8 cellular contexts compared by ENCODE assay signal in the genomic region with DNA sequence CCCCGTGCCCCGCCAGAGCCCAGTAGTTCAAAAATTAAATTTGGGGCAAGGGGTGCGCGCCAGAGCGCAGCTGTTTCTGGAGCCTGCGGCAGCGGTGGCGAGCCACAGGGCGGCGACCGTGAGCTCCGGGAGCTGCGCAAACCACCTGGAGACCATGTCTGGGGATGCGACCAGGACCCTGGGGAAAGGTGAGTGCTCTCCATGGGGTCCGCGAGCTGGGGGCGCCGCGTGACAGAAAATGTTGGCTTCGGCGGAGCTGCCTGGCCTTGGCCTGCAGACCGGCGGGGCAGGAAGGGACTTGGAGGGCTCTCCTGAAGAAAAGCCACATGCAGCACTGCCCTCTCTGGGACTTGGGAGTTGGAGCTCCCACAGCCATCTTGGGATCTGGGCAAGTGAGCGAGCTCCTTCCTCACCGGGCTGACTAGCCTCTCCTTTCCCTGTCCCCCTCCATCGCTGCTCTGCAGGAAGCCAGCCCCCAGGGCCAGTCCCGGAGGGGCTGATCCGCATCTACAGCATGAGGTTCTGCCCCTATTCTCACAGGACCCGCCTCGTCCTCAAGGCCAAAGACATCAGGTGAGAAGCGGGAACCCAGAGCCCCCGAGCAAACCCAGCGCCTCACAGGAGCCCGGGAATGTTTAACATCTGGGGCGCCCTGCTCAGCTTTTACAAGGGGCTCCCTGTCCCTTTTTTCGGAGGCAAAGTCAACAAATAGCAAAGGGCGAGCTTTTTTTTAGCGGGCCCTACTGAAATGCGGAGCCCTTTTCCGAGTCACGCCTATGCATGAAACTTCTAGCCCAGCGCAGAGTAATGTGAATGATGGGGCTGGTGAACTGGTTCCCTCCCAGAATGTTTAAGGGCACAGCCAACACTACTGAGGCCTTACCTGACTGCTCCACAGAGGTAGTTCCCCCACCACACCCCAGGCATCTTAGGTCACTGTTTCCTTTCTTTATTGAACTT. TPM values are rescaled to one million over a fixed set of nuclear protein-coding genes. Genes with fewer than 3 reads are reported as not detected.
A peak's percentile ranks its signal among the peaks of the same experiment; 100 is the strongest.
DNase-seq lines count a peak whose midpoint lies in the region; ATAC-seq and TF ChIP-seq lines count a peak whose summit lies in the region.

No MANE protein-coding gene starts in this region.

- peak; percentile 36 for DNase-seq in EH (ENCODE audit: low read depth)
- DNase-seq in Peyer's patch, result peak in 2 of 3 donors; percentile 68 to 81
- peak in 1 of 2 donors; percentile 63 for DNase-seq in activated naive CD4-positive, alpha-beta T cell treated with anti-CD3 and anti-CD28 coated beads, Interleukin-2, amount 50 U/mL, for 72 hours (ENCODE audit: low spot score in 2 of 2)
- peak in 41 of 42 donors; percentile 37 to 84 (median 72) for DNase-seq in head of caudate nucleus
- DNase-seq in prostate gland (ENCODE audit: low spot score), result peak; percentile 49
- DNase-seq in OCI-M2 (lab: John Stamatoyannopoulos, UW; ENCODE audit: unreplicated experiment), result no peak
- DNase-seq in DMS79 treated with DMSO at 0.1 percent for 48 hours (lab: John Stamatoyannopoulos, UW), result no peak

- peak; percentile 88 to 91 for ATAC-seq in activated naive CD4-positive, alpha-beta T cell treated with anti-CD3 and anti-CD28 coated beads, Interleukin-2, amount 50 U/mL, for 72 hours

- POLR2A ChIA-PET in HEK293 (lab: Yijun Ruan, JAX), result interaction anchor here (0.7 to 1.9 kb wide), 4 partner anchors 20 to 427 kb away, joined by 3 to 9 read pairs (median 3); partner anchors contain the start of genes GSTO1 and ITPRIP

- H3K36me3 Mint-ChIP-seq in activated naive CD4-positive, alpha-beta T cell treated with anti-CD3 and anti-CD28 coated beads, Interleukin-2, amount 50 U/mL, for 72 hours, result no peaks in the 10 kb centered on the region

- H3K27ac ChIP-seq in HEK293 (ENCODE audit: extremely low read depth, low read depth, low read length), result no peak overlapping the region
- peak overlapping the region in 1 of 4 donors; percentile 11 for H3K27ac ChIP-seq in Peyer's patch
- H3K27ac ChIP-seq in prostate gland, result peak overlapping the region; percentile 52 to 70

- peak; percentile 86 for TF ChIP-seq CTCF in HEK293 (tag by site-specific recombination; IDR thresholded peaks at IDR 0.05)
- peak in 5 of 6 experiments; percentile 55 to 81 (median 80) for TF ChIP-seq CTCF in Peyer's patch (IDR thresholded peaks at IDR 0.05)
- peak; percentile 56 to 90 (median 66) for TF ChIP-seq CTCF in prostate gland (IDR thresholded peaks at IDR 0.05)

- intact Hi-C loops in head of caudate nucleus (cut with DNase I) (no loop called here), prostate gland (cut with DNase I) (no loop called here)

- no peaks in the 10 kb centered on the region for H3K4me1 ChIP-seq in HEK293 (ENCODE audit: control insufficient read depth, insufficient read depth, low read length)
- H3K4me1 ChIP-seq in Peyer's patch, result peaks cover 0 to 5% (median 0%) of the 10 kb centered on the region in 4 donors
- no peaks in the 10 kb centered on the region for H3K4me1 ChIP-seq in prostate gland (replicated peaks)

- no peaks in the 10 kb centered on the region for H3K9me3 Mint-ChIP-seq in activated naive CD4-positive, alpha-beta T cell treated with anti-CD3 and anti-CD28 coated beads, Interleukin-2, amount 50 U/mL, for 72 hours

- CTCF ChIA-PET in HEK293 (lab: Yijun Ruan, JAX), result interaction anchor here (0.6 to 11.7 kb wide), 35 partner anchors 8 to 401 kb away, joined by 3 to 202 read pairs (median 5); partner anchors contain the start of genes CFAP58, GSTO1 and ITPRIP

- no peaks in the 10 kb centered on the region for H3K36me3 ChIP-seq in HEK293 (ENCODE audit: control insufficient read depth in 2 of 2, insufficient read depth in 1 of 2, low read length in 2 of 2)
- H3K36me3 ChIP-seq in Peyer's patch, result no peaks in the 10 kb centered on the region
- no peaks in the 10 kb centered on the region for H3K36me3 ChIP-seq in prostate gland

- H3K9me3 ChIP-seq in HEK293 (ENCODE audit: control insufficient read depth, insufficient read depth, low read depth, low read length) (no peaks in the 10 kb centered on the region), Peyer's patch (no peaks in the 10 kb centered on the region), prostate gland (no peaks in the 10 kb centered on the region)

- no peak for TF ChIP-seq POLR2A in Peyer's patch (IDR thresholded peaks at IDR 0.05)
- TF ChIP-seq POLR2A in prostate gland (IDR thresholded peaks at IDR 0.05), result no peak

- no peak overlapping the region for H3K27ac Mint-ChIP-seq in activated naive CD4-positive, alpha-beta T cell treated with anti-CD3 and anti-CD28 coated beads, Interleukin-2, amount 50 U/mL, for 72 hours

- no peaks in the 10 kb centered on the region for H3K27me3 ChIP-seq in Peyer's patch
- H3K27me3 ChIP-seq in prostate gland (replicated peaks; ENCODE audit: insufficient read depth), result no peaks in the 10 kb centered on the region

- H3K4me3 ChIP-seq in HEK293 (ENCODE audit: low read depth, low read length), result peak overlapping the region; percentile 33
- peak overlapping the region in 3 of 4 donors; percentile 24 to 52 (median 50) for H3K4me3 ChIP-seq in Peyer's patch
- peak overlapping the region; percentile 42 for H3K4me3 ChIP-seq in prostate gland

- 14% methylated on average over 39 of the region's 42 CpGs for WGBS in prostate gland

TF ChIP-seq in HEK293, 187 proteins besides CTCF, POLR2A, EP300 and RAD21 (continues in another document):
- TF ChIP-seq BCL11A (tag by site-specific recombination; IDR thresholded peaks at IDR 0.05; ENCODE audit: low read depth), result no peak
- no peak for TF ChIP-seq ZSCAN23 (tag by site-specific recombination; IDR thresholded peaks at IDR 0.05)
- peak; percentile 78 for TF ChIP-seq ZEB2 (tag by site-specific recombination; IDR thresholded peaks at IDR 0.05)
- TF ChIP-seq ZNF580 (tag by site-specific recombination; IDR thresholded peaks at IDR 0.05), result 0 out of 2 replicates have a peak, but pooled peaks have one; percentile 11
- TF ChIP-seq ZNF555 (tag by site-specific recombination; conservative IDR thresholded peaks at IDR 0.05), result no peak
- TF ChIP-seq ZNF423 (tag by site-specific recombination; IDR thresholded peaks at IDR 0.05), result peak; percentile 73
- TF ChIP-seq, protein P1, sequence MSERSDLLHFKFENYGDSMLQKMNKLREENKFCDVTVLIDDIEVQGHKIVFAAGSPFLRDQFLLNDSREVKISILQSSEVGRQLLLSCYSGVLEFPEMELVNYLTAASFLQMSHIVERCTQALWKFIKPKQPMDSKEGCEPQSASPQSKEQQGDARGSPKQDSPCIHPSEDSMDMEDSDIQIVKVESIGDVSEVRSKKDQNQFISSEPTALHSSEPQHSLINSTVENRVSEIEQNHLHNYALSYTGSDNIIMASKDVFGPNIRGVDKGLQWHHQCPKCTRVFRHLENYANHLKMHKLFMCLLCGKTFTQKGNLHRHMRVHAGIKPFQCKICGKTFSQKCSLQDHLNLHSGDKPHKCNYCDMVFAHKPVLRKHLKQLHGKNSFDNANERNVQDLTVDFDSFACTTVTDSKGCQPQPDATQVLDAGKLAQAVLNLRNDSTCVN (tag by site-specific recombination; optimal IDR thresholded peaks at IDR 0.05), result peak; percentile 48
- no peak for TF ChIP-seq ZNF140 (tag by site-specific recombination; IDR thresholded peaks at IDR 0.05)
- TF ChIP-seq ZNF600 (tag by site-specific recombination; IDR thresholded peaks at IDR 0.05), result peak; percentile 40; the same call in 1 of the 2 replicates
- 0 out of 2 replicates have a peak, but pooled peaks have one; percentile 55 for TF ChIP-seq ZBTB6 (tag by site-specific recombination; IDR thresholded peaks at IDR 0.05)
- no peak for TF ChIP-seq HOXA7 (CRISPR knock-in tag; IDR thresholded peaks at IDR 0.05; ENCODE audit: borderline replicate concordance)
- no peak for TF ChIP-seq ZNF292 (tag by site-specific recombination; IDR thresholded peaks at IDR 0.05; ENCODE audit: borderline replicate concordance, low read depth)

RNA-seq across cellular contexts. Expression of gene GSTO2, which starts 6.1 kb away (rescaled TPM):
- total RNA-seq in Peyer's patch (10 to 100 TPM in 3 of 4 donors, 1 to 10 TPM in 1; 9.1 to 15.5 (median 13.7) TPM), prostate gland (10 to 100 TPM; 18.1 to 37.3 TPM)
- total RNA-seq in activated naive CD4-positive, alpha-beta T cell treated with anti-CD3 and anti-CD28 coated beads, Interleukin-2, amount 50 U/mL, for 72 hours, result 1 to 10 TPM; 1.4 to 1.6 TPM

RNA-seq across cellular contexts. Expression of gene GSTO1, which starts 20.4 kb away (rescaled TPM):
- total RNA-seq in Peyer's patch (100 to 1,000 TPM in 1 of 4 donors, 10 to 100 TPM in 3; 46.4 to 105 (median 69.5) TPM), prostate gland (10 to 100 TPM; 46.8 to 91.8 TPM)
- 100 to 1,000 TPM; 232 to 431 TPM for total RNA-seq in activated naive CD4-positive, alpha-beta T cell treated with anti-CD3 and anti-CD28 coated beads, Interleukin-2, amount 50 U/mL, for 72 hours

RNA-seq across cellular contexts. Expression of gene CFAP43, which starts 42.9 kb away (rescaled TPM):
- 10 to 100 TPM in 1 of 4 donors, under 1 TPM in 2, not detected in 1; 0.27 to 12.4 (median 0.76) TPM for total RNA-seq in Peyer's patch
- total RNA-seq in activated naive CD4-positive, alpha-beta T cell treated with anti-CD3 and anti-CD28 coated beads, Interleukin-2, amount 50 U/mL, for 72 hours, result under 1 TPM in 1 of 2 donors, not detected in 1; 0.19 TPM
- total RNA-seq in prostate gland, result 1 to 10 TPM; 2.4 to 6.9 TPM

Comparison
In these comparisons a context has a peak if more than half of its experiments do, and no peak if none do; other contexts are left out.
1. DNase-seq: peak in EH (single experiment), Peyer's patch (2 of 3), head of caudate nucleus (41 of 42) and prostate gland (single experiment); none in OCI-M2 (single experiment) and DMS79 treated with DMSO at 0.1 percent for 48 hours (single experiment).
2. Peak in every context shown above with its lines, with median percentiles within 50 percentile points of each other: H3K4me3 ChIP-seq and CTCF ChIP-seq.